2 cellular contexts compared by ENCODE assay signal in genomic region chr22:50706481-50707125, GRCh38.
A peak's percentile ranks its signal among the peaks of the same experiment; 100 is the strongest.
TF ChIP-seq lines count a peak whose summit lies in the region.

No MANE protein-coding gene starts in this region.

TF ChIP-seq in GM23338, 12 proteins besides CTCF, POLR2A, EP300 and RAD21:
- TF ChIP-seq ZNF114 (CRISPR knock-in tag; IDR thresholded peaks at IDR 0.05) = no peak
- TF ChIP-seq REST (IDR thresholded peaks at IDR 0.05; ENCODE audit: unreplicated experiment) = no peak
- no peak for TF ChIP-seq STAT1 (IDR thresholded peaks at IDR 0.05; ENCODE audit: unreplicated experiment)

TF ChIP-seq in GM12878, 131 proteins besides CTCF, POLR2A, EP300 and RAD21:
- TF ChIP-seq NR2F1 (conservative IDR thresholded peaks at IDR 0.05) = 0 out of 2 replicates have a peak, but pooled peaks have one; percentile 16
- TF ChIP-seq E2F4 (IDR thresholded peaks at IDR 0.05; ENCODE audit: low read depth, low read length) = no peak
- peak; percentile 33; the same call in 1 of the 2 replicates for TF ChIP-seq ZNF384 (IDR thresholded peaks at IDR 0.05; ENCODE audit: borderline replicate concordance, low read depth, low read length)
- TF ChIP-seq BHLHE40 (IDR thresholded peaks at IDR 0.05; ENCODE audit: borderline replicate concordance in 1 of 2, low read depth in 2 of 2, low read length in 1 of 2) = peak in 1 of 2 experiments; percentile 33; a peak in 1 of 4 replicates
- peak; percentile 40; the same call in 1 of the 2 replicates for TF ChIP-seq ZNF687 (IDR thresholded peaks at IDR 0.05)
- TF ChIP-seq POLR2AphosphoS2 (IDR thresholded peaks at IDR 0.05; ENCODE audit: low read depth, low read length) = no peak
- peak; percentile 25; the same call in 1 of the 2 replicates for TF ChIP-seq PKNOX1 (IDR thresholded peaks at IDR 0.05)
